In genomic region chr11:78045851-78046485, GRCh38 we compare ENCODE assay signal across 7 cellular contexts. TPM values are rescaled to one million over a fixed set of nuclear protein-coding genes. Genes with fewer than 3 reads are reported as not detected.
A peak's percentile ranks its signal among the peaks of the same experiment; 100 is the strongest.
DNase-seq lines count a peak whose midpoint lies in the region; ATAC-seq, FAIRE-seq and TF ChIP-seq lines count a peak whose summit lies in the region.

No MANE protein-coding gene starts in this region.

- H3K9ac ChIP-seq in mesenchymal stem cell (ENCODE audit: low read length) = peak overlapping the region; percentile 82

- H3K4me3 ChIP-seq in mesenchymal stem cell (ENCODE audit: insufficient read depth in 1 of 2, low read depth in 1 of 2, low read length in 2 of 2) = peak overlapping the region in 1 of 2 experiments; percentile 83

- no peak overlapping the region for H4K8ac ChIP-seq in mesenchymal stem cell (ENCODE audit: low read length)

- H3K14ac ChIP-seq in mesenchymal stem cell (ENCODE audit: low read length in 2 of 2) = peak overlapping the region in 1 of 2 experiments; percentile 62

- no peak for TF ChIP-seq POLR2A in GM12892 (IDR thresholded peaks at IDR 0.05; ENCODE audit: low read depth, low read length)

- H2BK15ac ChIP-seq in mesenchymal stem cell (ENCODE audit: low read depth, poor library complexity, severe bottlenecking) = no peak overlapping the region

- peaks cover 4% of the 10 kb centered on the region for H3K4me1 ChIP-seq in mesenchymal stem cell (ENCODE audit: control insufficient read depth, insufficient read depth, low read depth, low read length)

- H3K4me2 ChIP-seq in mesenchymal stem cell (ENCODE audit: low read length, poor library complexity, severe bottlenecking) = peak overlapping the region; percentile 2

- no peaks in the 10 kb centered on the region for H3K79me1 ChIP-seq in mesenchymal stem cell (replicated peaks; ENCODE audit: low read length, poor library complexity, severe bottlenecking)

- no peaks in the 10 kb centered on the region for H3K9me3 ChIP-seq in mesenchymal stem cell (ENCODE audit: control insufficient read depth, low read length)

- peak; percentile 92 for FAIRE-seq in GM12892 (lab: Jason Lieb, UNC)

- H3K18ac ChIP-seq in mesenchymal stem cell (ENCODE audit: low read depth in 1 of 2, low read length in 2 of 2) = peak overlapping the region in 1 of 2 experiments; percentile 85

- no peak overlapping the region for H2BK5ac ChIP-seq in mesenchymal stem cell (ENCODE audit: low read depth, low read length, poor library complexity, severe bottlenecking)

- peak overlapping the region in 1 of 2 experiments; percentile 67 for H2BK12ac ChIP-seq in mesenchymal stem cell (ENCODE audit: low read length in 2 of 2)

- H4K91ac ChIP-seq in mesenchymal stem cell (ENCODE audit: low read length) = peak overlapping the region; percentile 3

- H3K23ac ChIP-seq in mesenchymal stem cell (ENCODE audit: low read length in 2 of 2) = no peak overlapping the region

- no peak overlapping the region for H2AK5ac ChIP-seq in mesenchymal stem cell (ENCODE audit: low read length, severe bottlenecking)

- H3K27me3 ChIP-seq in mesenchymal stem cell (ENCODE audit: control insufficient read depth in 1 of 2, insufficient read depth in 1 of 2, low read length in 2 of 2) = no peaks in the 10 kb centered on the region

- peak overlapping the region; percentile 95 for H2AFZ ChIP-seq in mesenchymal stem cell (ENCODE audit: low read depth, low read length)

- 27% methylated on average over 23 of the region's 28 CpGs for WGBS in mesenchymal stem cell

- H3K36me3 ChIP-seq in mesenchymal stem cell (ENCODE audit: control insufficient read depth in 1 of 2, insufficient read depth in 2 of 2, low read depth in 1 of 2, low read length in 2 of 2) = no peaks in the 10 kb centered on the region

- peak; percentile 71 for ATAC-seq in HG03442 (IDR thresholded peaks at IDR 0.05; ENCODE audit: unreplicated experiment)

- peak overlapping the region in 1 of 2 experiments; percentile 74 for H3K4ac ChIP-seq in mesenchymal stem cell (ENCODE audit: low read depth in 1 of 2, low read length in 2 of 2)

- H2BK120ac ChIP-seq in mesenchymal stem cell (ENCODE audit: low read depth, low read length) = no peak overlapping the region

- H3K27ac ChIP-seq in mesenchymal stem cell (ENCODE audit: low read length, poor library complexity, severe bottlenecking) = no peak overlapping the region

- DNase-seq in GM12892 (ENCODE audit: insufficient read length) (peak; percentile 83), NCI-H69 (lab: John Stamatoyannopoulos, UW) (peak; percentile 91), mesenchymal stem cell (peak; percentile 63)
- DNase-seq in activated CD8-positive, alpha-beta memory T cell treated with anti-CD3 and anti-CD28 coated beads for 4 hours (ENCODE audit: low read depth in 2 of 2) = peak; percentile 28 to 52
- DNase-seq in effector CD8-positive, alpha-beta T cell (lab: John Stamatoyannopoulos, UW) = peak; percentile 72
- DNase-seq in stimulated activated CD8-positive, alpha-beta memory T cell treated with anti-CD3 and anti-CD28 coated beads, Interleukin-15, amount 100 ng/mL, for 1 hour (ENCODE audit: low read depth) = peak; percentile 48

RNA-seq across cellular contexts. Expression of gene THRSP, which starts 17.7 kb away (rescaled TPM):
- not detected for polyA plus RNA-seq in GM12892 (2012; ENCODE audit: missing spikeins)
- polyA plus RNA-seq in mesenchymal stem cell (2013, experiment 1 of 2) = not detected
- polyA plus RNA-seq in mesenchymal stem cell (2013, experiment 2 of 2) = not detected

RNA-seq across cellular contexts. Expression of gene KCTD14, which starts 22.9 kb away (rescaled TPM):
- 0.19 TPM for polyA plus RNA-seq in GM12892 (2012; ENCODE audit: missing spikeins)
- 2.1 TPM for polyA plus RNA-seq in mesenchymal stem cell (2013, experiment 1 of 2)
- 2.0 TPM for polyA plus RNA-seq in mesenchymal stem cell (2013, experiment 2 of 2)

RNA-seq across cellular contexts. Expression of gene NDUFC2, which starts 33.7 kb away (rescaled TPM):
- 84.8 TPM for polyA plus RNA-seq in GM12892 (2012; ENCODE audit: missing spikeins)
- polyA plus RNA-seq in mesenchymal stem cell (2013, experiment 1 of 2) = 291 TPM
- 297 TPM for polyA plus RNA-seq in mesenchymal stem cell (2013, experiment 2 of 2)

RNA-seq across cellular contexts. Expression of gene INTS4, which starts 51.5 kb away (rescaled TPM):
- 30.1 TPM for polyA plus RNA-seq in GM12892 (2012; ENCODE audit: missing spikeins)
- polyA plus RNA-seq in mesenchymal stem cell (2013, experiment 1 of 2) = 15.8 TPM
- 15.7 TPM for polyA plus RNA-seq in mesenchymal stem cell (2013, experiment 2 of 2)

Comparison
In these comparisons a context has a peak if more than half of its experiments do, and no peak if none do; other contexts are left out.
1. DNase-seq: peak in every context shown above with its lines; median percentile 91 in NCI-H69; 83 in GM12892; 72 in effector CD8-positive, alpha-beta T cell; 63 in mesenchymal stem cell; 48 in stimulated activated CD8-positive, alpha-beta memory T cell treated with anti-CD3 and anti-CD28 coated beads, Interleukin-15, amount 100 ng/mL, for 1 hour; 40 in activated CD8-positive, alpha-beta memory T cell treated with anti-CD3 and anti-CD28 coated beads for 4 hours.